In the genomic region with DNA sequence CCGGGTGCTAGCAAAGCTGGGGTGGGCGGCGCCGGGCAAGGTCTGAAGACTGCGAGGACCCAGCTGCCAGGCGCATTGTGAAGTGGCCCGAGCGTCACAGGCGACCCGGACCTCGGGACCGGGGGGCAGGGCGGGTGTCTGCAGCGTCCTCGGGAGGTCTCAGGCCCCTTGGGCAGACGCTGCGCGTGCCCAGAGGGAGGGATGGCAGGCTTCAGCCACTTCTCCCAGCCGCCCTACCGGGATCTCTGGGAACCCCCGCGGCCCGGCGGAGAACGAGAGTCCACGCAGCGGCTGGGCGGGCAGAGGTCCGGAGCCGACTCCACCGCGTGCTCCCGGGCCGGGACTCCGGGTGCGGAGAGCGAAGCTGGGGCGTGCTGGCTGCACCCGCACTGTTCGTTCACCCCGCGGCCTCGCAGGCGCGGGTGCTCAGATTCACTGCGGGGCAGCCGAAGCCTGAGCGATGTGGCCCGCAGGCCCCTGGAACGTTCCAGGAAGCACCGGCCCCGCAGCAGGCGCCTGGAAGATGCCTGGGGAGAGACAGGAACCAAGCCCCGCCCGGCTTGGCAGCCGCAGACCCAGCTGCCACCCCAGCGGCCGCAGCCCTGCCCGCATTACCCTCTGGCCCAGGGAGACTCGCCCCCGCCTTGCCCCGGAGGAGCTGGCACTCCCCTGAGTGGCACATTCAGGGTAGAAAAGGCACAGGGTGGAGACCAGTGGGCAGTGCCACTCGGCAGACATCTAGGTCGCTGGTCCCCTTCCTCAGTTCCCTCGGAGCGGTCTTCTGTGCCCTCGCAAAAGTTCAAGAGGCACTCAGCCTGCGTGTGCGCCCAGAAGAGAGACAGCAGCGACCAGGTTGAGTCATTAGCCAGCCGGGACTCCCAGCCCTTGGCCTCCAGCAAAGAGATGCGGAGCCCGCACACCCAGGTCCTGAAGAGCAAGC, we compare ENCODE assay signal across 12 cellular contexts. TPM values are rescaled to one million over a fixed set of nuclear protein-coding genes. Genes with fewer than 3 reads are reported as not detected.
DNase-seq lines count a peak whose midpoint lies in the region; ATAC-seq and TF ChIP-seq lines count a peak whose summit lies in the region.
"Had no signal": no experiment of that assay in that cellular context is flagged by ENCODE, and none has a peak within 500 bp of the region (broad histone marks: within the 10 kb centered on the region; RNA-seq: fewer than 3 reads in every experiment).

Gene CCDC185 (plus strand): TSS at position 141 of the 940 bp plus-strand sequence. CDS start 61 bp downstream, at position 202.

- peaks cover 0 to 5% (median 0%) of the 10 kb centered on the region in 3 donors for H3K9me3 ChIP-seq in esophagus squamous epithelium
- no peaks in the 10 kb centered on the region for H3K9me3 ChIP-seq in osteoblast (ENCODE audit: low read depth, low read length)

- H2AFZ ChIP-seq in osteoblast (ENCODE audit: low read length) = peak within 1 kb of the TSS; percentile 41

- H3K79me2 ChIP-seq in osteoblast (ENCODE audit: insufficient read depth, low read length) = no peaks in the 10 kb centered on the region

- WGBS in esophagus squamous epithelium, 2 donors = no CpG with 5 or more reads among the region's 73 CpGs

- H3K4me3 ChIP-seq in BJ (ENCODE audit: low read depth, low read length) = peak within 1 kb of the TSS; percentile 26
- peak within 1 kb of the TSS; percentile 33 to 65 (median 49) for H3K4me3 ChIP-seq in esophagus squamous epithelium
- peak within 1 kb of the TSS; percentile 19 for H3K4me3 ChIP-seq in osteoblast (ENCODE audit: insufficient read depth, low read length)

- CTCF ChIA-PET in BJ (lab: Yijun Ruan, JAX) = no interaction called here

- ATAC-seq in HG02642 (IDR thresholded peaks at IDR 0.05; ENCODE audit: poor library complexity, unreplicated experiment) = no peak

- H3K27ac ChIP-seq in esophagus squamous epithelium (peak within 1 kb of the TSS in 3 of 4 donors; percentile 32 to 50 (median 43)), osteoblast (ENCODE audit: low read depth, low read length) (no peak within 1 kb of the TSS)

- H3K4me1 ChIP-seq in esophagus squamous epithelium (peaks cover 7 to 33% (median 11%) of the 10 kb centered on the region in 3 donors), osteoblast (ENCODE audit: insufficient read depth, low read length) (no peaks in the 10 kb centered on the region)

- H3K27me3 ChIP-seq in BJ (ENCODE audit: control insufficient read depth, insufficient read depth, low read length) (peaks cover 16% of the 10 kb centered on the region), esophagus squamous epithelium (peaks cover 0 to 34% (median 0%) of the 10 kb centered on the region in 4 donors), osteoblast (ENCODE audit: insufficient read depth, low read length) (peaks cover 50% of the 10 kb centered on the region)

- TF ChIP-seq CTCF in BJ (IDR thresholded peaks at IDR 0.05; ENCODE audit: insufficient read depth, low read depth, low read length) = no peak
- TF ChIP-seq CTCF in esophagus squamous epithelium (IDR thresholded peaks at IDR 0.05) = no peak
- TF ChIP-seq CTCF in osteoblast (IDR thresholded peaks at IDR 0.05; ENCODE audit: extremely low read depth, low read depth, low read length) = no peak

- intact Hi-C loops in esophagus squamous epithelium (cut with DNase I) = no loop called here

- H3K36me3 ChIP-seq in BJ (ENCODE audit: control insufficient read depth, insufficient read depth, low read length) = no peaks in the 10 kb centered on the region
- H3K36me3 ChIP-seq in esophagus squamous epithelium = no peaks in the 10 kb centered on the region
- no peaks in the 10 kb centered on the region for H3K36me3 ChIP-seq in osteoblast (ENCODE audit: insufficient read depth, low read length)

- no peak for DNase-seq in BJ (ENCODE audit: low read depth)
- peak; percentile 31 for DNase-seq in NCI-H510A (lab: John Stamatoyannopoulos, UW)
- DNase-seq in esophagus squamous epithelium (lab: John Stamatoyannopoulos, UW) = no peak
- peak; percentile 81 for DNase-seq in osteoblast (ENCODE audit: insufficient read length, low spot score, missing footprints)
- no peak for DNase-seq in DMS114 treated with DMSO at 0.1 percent for 48 hours (lab: John Stamatoyannopoulos, UW; ENCODE audit: unreplicated experiment)
- DNase-seq in stimulated activated CD4-positive, alpha-beta T cell treated with anti-CD3 and anti-CD28 coated beads, Interleukin-4, amount 100 ng/mL, for 4 hours = no peak
- DNase-seq in NCI-H2107 (lab: John Stamatoyannopoulos, UW) = no peak
- DNase-seq: activated effector memory CD4-positive, alpha-beta T cell treated with anti-CD3 and anti-CD28 coated beads, Interleukin-2, amount 50 U/mL, for 16 hours; NCI-H1930; stimulated activated naive CD4-positive, alpha-beta T cell treated with Interleukin-2 at 50 U/mL for 16 hours; T1000 had no signal

- TF ChIP-seq POLR2A in esophagus squamous epithelium (IDR thresholded peaks at IDR 0.05) = no peak

- POLR2A ChIA-PET in BJ (lab: Charles Lee) = no interaction called here

- no peaks in the 10 kb centered on the region for H4K20me1 ChIP-seq in osteoblast (ENCODE audit: insufficient read depth, low read length)

- H3K4me2 ChIP-seq in osteoblast (ENCODE audit: insufficient read depth, low read length) = peak within 1 kb of the TSS; percentile 51

RNA-seq across cellular contexts. Expression of gene CCDC185, which starts in this region (rescaled TPM):
- polyA plus RNA-seq in BJ (2011; rRNA removed) = not detected in 2 replicates
- not detected in 2 replicates for polyA minus RNA-seq in BJ (2011; rRNA and poly(A)+ RNA removed)
- under 1 TPM in 1 of 4 donors, not detected in 3; 0.13 TPM for total RNA-seq in esophagus squamous epithelium
- total RNA-seq in osteoblast = not detected in 2 replicates

Comparison
In these comparisons a context has a peak if more than half of its experiments do, and no peak if none do; other contexts are left out.
1. Peak in DNase-seq, H3K4me3 ChIP-seq and H3K4me2 ChIP-seq in osteoblast; RNA of the gene not detected or under 1 TPM.